Comparison of ENCODE assay signal across 1 cellular context in the genomic region with DNA sequence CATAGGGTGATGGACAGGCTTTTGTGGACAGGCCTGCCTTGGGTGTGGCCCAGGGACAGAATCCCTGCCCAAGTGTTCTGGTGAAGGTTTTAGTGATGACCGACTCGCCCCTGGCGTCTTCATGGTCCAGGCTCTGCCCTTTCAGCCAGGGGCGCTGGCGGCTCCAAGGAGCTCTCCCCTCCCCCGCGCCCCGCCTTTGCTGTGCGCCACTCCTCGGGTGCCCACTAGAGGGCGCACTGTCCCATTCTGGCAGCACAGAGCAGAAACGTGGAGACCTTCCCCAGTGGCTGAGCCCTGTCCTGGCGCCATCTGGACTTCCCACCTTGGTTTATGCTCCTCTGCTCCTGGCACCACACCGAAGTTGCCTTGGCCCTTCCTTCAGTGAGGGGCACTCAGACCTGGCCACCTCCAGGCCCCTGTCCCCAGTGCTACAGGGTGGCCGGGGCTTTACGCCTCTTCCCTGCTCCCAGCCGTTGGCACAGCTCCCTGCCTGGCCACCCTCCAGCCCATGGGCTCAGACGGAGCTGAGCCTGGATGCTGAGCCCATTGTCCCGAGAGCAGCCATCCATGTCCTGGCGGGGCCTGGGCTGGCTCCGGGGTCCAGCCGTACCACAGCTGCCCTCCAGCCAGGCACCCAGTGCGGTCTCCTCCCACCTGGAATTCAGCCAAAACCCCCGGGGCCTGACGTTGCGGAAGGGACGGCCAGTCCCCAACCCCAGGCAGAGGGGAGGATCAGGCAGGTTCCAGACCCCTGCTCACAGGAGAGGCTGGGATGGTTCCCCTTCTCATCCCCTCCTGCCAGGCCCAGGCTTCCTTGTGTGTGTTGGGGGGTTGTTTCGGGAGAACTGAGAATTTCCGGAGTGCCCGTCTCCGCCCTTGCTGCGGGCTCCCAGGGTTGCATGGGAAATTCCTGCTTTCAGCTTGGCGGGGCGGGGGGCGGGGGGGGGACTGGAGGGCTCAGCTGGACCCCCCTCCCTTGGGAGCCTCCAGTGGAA.
TF ChIP-seq lines count a peak whose summit lies in the region.

No MANE protein-coding gene starts in this region.

TF ChIP-seq in HepG2, 621 proteins besides CTCF, POLR2A, EP300 and RAD21 (continued from another document and continues in another):
- TF ChIP-seq, protein P1, sequence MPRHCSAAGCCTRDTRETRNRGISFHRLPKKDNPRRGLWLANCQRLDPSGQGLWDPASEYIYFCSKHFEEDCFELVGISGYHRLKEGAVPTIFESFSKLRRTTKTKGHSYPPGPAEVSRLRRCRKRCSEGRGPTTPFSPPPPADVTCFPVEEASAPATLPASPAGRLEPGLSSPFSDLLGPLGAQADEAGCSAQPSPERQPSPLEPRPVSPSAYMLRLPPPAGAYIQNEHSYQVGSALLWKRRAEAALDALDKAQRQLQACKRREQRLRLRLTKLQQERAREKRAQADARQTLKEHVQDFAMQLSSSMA (CRISPR knock-in tag; IDR thresholded peaks at IDR 0.05), result no peak
- TF ChIP-seq MIXL1 (CRISPR knock-in tag; IDR thresholded peaks at IDR 0.05) (no peak), NR3C1 (CRISPR knock-in tag; IDR thresholded peaks at IDR 0.05) (no peak), SMYD3 (CRISPR knock-in tag; IDR thresholded peaks at IDR 0.05) (no peak), ZNF780A (CRISPR knock-in tag; IDR thresholded peaks at IDR 0.05) (no peak), REXO4 (CRISPR knock-in tag; IDR thresholded peaks at IDR 0.05; ENCODE audit: borderline replicate concordance) (no peak), WIZ (CRISPR knock-in tag; IDR thresholded peaks at IDR 0.05) (no peak), TBX3 (IDR thresholded peaks at IDR 0.05; ENCODE audit: borderline replicate concordance) (no peak), EHMT2 (IDR thresholded peaks at IDR 0.05; ENCODE audit: borderline replicate concordance, low read depth, low read length) (no peak), ASH2L (IDR thresholded peaks at IDR 0.05; ENCODE audit: insufficient read length, low read depth, low read length) (peak; percentile 51), ZC3H4 (CRISPR knock-in tag; IDR thresholded peaks at IDR 0.05; ENCODE audit: borderline replicate concordance) (no peak), ZKSCAN1 (IDR thresholded peaks at IDR 0.05; ENCODE audit: low read length) (0 out of 2 replicates have a peak, but pooled peaks have one; percentile 28), MZF1 (CRISPR knock-in tag; IDR thresholded peaks at IDR 0.05; ENCODE audit: borderline replicate concordance) (no peak), SAFB2 (CRISPR knock-in tag; IDR thresholded peaks at IDR 0.05; ENCODE audit: borderline replicate concordance, low read depth) (peak; percentile 35; the same call in 1 of the 2 replicates), ZNF331 (CRISPR knock-in tag; IDR thresholded peaks at IDR 0.05) (peak; percentile 87), ZNF180 (CRISPR knock-in tag; IDR thresholded peaks at IDR 0.05; ENCODE audit: borderline replicate concordance, low read depth) (no peak), FOSL2 (CRISPR knock-in tag; IDR thresholded peaks at IDR 0.05) (peak; percentile 46; the same call in 1 of the 2 replicates), KDM2A (CRISPR knock-in tag; IDR thresholded peaks at IDR 0.05; ENCODE audit: borderline replicate concordance, low read depth) (peak; percentile 74; the same call in 1 of the 2 replicates), ZNF124 (CRISPR knock-in tag; IDR thresholded peaks at IDR 0.05) (peak; percentile 24; the same call in 1 of the 2 replicates), ZNF549 (CRISPR knock-in tag; IDR thresholded peaks at IDR 0.05) (no peak), MTA3 (CRISPR knock-in tag; IDR thresholded peaks at IDR 0.05) (no peak), ZFP62 (CRISPR knock-in tag; IDR thresholded peaks at IDR 0.05) (no peak), HDAC2 (CRISPR knock-in tag; IDR thresholded peaks at IDR 0.05) (peak; percentile 42; the same call in 1 of the 2 replicates), ZNF737 (CRISPR knock-in tag; IDR thresholded peaks at IDR 0.05; ENCODE audit: borderline replicate concordance) (no peak), ZNF672 (CRISPR knock-in tag; IDR thresholded peaks at IDR 0.05) (no peak), ZNF230 (CRISPR knock-in tag; IDR thresholded peaks at IDR 0.05) (no peak), JUND (CRISPR knock-in tag; IDR thresholded peaks at IDR 0.05) (no peak; the same call in 1 of the 2 replicates)
- TF ChIP-seq, protein P2, sequence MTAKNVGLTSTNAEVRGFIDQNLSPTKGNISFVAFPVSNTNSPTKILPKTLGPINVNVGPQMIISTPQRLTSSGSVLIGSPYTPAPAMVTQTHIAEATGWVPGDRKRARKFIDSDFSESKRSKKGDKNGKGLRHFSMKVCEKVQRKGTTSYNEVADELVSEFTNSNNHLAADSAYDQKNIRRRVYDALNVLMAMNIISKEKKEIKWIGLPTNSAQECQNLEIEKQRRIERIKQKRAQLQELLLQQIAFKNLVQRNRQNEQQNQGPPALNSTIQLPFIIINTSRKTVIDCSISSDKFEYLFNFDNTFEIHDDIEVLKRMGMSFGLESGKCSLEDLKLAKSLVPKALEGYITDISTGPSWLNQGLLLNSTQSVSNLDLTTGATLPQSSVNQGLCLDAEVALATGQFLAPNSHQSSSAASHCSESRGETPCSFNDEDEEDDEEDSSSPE (CRISPR knock-in tag; IDR thresholded peaks at IDR 0.05), result peak; percentile 52
- TF ChIP-seq, protein P3, sequence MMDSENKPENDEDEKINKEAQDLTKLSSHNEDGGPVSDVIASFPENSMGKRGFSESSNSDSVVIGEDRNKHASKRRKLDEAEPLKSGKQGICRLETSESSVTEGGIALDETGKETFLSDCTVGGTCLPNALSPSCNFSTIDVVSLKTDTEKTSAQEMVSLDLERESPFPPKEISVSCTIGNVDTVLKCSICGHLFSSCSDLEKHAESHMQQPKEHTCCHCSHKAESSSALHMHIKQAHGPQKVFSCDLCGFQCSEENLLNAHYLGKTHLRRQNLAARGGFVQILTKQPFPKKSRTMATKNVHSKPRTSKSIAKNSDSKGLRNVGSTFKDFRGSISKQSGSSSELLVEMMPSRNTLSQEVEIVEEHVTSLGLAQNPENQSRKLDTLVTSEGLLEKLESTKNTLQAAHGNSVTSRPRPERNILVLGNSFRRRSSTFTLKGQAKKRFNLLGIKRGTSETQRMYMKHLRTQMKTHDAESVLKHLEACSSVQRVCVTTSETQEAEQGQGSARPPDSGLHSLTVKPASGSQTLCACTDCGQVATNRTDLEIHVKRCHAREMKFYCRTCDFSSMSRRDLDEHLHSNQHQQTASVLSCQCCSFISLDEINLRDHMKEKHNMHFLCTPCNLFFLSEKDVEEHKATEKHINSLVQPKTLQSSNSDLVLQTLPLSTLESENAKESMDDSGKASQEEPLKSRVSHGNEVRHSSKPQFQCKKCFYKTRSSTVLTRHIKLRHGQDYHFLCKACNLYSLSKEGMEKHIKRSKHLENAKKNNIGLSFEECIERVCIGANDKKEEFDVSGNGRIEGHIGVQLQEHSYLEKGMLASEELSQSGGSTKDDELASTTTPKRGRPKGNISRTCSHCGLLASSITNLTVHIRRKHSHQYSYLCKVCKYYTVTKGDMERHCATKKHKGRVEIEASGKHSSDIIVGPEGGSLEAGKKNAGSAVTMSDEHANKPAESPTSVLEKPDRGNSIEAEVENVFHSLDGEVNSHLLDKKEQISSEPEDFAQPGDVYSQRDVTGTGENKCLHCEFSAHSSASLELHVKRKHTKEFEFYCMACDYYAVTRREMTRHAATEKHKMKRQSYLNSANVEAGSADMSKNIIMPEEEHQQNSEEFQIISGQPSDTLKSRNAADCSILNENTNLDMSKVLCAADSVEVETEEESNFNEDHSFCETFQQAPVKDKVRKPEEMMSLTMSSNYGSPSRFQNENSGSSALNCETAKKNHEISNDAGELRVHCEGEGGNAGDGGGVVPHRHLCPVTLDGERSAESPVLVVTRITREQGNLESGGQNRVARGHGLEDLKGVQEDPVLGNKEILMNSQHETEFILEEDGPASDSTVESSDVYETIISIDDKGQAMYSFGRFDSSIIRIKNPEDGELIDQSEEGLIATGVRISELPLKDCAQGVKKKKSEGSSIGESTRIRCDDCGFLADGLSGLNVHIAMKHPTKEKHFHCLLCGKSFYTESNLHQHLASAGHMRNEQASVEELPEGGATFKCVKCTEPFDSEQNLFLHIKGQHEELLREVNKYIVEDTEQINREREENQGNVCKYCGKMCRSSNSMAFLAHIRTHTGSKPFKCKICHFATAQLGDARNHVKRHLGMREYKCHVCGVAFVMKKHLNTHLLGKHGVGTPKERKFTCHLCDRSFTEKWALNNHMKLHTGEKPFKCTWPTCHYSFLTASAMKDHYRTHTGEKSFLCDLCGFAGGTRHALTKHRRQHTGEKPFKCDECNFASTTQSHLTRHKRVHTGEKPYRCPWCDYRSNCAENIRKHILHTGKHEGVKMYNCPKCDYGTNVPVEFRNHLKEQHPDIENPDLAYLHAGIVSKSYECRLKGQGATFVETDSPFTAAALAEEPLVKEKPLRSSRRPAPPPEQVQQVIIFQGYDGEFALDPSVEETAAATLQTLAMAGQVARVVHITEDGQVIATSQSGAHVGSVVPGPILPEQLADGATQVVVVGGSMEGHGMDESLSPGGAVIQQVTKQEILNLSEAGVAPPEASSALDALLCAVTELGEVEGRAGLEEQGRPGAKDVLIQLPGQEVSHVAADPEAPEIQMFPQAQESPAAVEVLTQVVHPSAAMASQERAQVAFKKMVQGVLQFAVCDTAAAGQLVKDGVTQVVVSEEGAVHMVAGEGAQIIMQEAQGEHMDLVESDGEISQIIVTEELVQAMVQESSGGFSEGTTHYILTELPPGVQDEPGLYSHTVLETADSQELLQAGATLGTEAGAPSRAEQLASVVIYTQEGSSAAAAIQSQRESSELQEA (CRISPR knock-in tag; IDR thresholded peaks at IDR 0.05; ENCODE audit: not compliant biosample characterization), result peak; percentile 69
- TF ChIP-seq, protein P4, sequence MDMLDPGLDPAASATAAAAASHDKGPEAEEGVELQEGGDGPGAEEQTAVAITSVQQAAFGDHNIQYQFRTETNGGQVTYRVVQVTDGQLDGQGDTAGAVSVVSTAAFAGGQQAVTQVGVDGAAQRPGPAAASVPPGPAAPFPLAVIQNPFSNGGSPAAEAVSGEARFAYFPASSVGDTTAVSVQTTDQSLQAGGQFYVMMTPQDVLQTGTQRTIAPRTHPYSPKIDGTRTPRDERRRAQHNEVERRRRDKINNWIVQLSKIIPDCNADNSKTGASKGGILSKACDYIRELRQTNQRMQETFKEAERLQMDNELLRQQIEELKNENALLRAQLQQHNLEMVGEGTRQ (IDR thresholded peaks at IDR 0.05; ENCODE audit: low read depth, low read length), result no peak
- TF ChIP-seq, protein P4 (CRISPR knock-in tag; IDR thresholded peaks at IDR 0.05; ENCODE audit: borderline replicate concordance), result no peak
- TF ChIP-seq, protein P5, sequence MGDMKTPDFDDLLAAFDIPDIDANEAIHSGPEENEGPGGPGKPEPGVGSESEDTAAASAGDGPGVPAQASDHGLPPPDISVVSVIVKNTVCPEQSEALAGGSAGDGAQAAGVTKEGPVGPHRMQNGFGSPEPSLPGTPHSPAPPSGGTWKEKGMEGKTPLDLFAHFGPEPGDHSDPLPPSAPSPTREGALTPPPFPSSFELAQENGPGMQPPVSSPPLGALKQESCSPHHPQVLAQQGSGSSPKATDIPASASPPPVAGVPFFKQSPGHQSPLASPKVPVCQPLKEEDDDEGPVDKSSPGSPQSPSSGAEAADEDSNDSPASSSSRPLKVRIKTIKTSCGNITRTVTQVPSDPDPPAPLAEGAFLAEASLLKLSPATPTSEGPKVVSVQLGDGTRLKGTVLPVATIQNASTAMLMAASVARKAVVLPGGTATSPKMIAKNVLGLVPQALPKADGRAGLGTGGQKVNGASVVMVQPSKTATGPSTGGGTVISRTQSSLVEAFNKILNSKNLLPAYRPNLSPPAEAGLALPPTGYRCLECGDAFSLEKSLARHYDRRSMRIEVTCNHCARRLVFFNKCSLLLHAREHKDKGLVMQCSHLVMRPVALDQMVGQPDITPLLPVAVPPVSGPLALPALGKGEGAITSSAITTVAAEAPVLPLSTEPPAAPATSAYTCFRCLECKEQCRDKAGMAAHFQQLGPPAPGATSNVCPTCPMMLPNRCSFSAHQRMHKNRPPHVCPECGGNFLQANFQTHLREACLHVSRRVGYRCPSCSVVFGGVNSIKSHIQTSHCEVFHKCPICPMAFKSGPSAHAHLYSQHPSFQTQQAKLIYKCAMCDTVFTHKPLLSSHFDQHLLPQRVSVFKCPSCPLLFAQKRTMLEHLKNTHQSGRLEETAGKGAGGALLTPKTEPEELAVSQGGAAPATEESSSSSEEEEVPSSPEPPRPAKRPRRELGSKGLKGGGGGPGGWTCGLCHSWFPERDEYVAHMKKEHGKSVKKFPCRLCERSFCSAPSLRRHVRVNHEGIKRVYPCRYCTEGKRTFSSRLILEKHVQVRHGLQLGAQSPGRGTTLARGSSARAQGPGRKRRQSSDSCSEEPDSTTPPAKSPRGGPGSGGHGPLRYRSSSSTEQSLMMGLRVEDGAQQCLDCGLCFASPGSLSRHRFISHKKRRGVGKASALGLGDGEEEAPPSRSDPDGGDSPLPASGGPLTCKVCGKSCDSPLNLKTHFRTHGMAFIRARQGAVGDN (CRISPR knock-in tag; IDR thresholded peaks at IDR 0.05), result peak; percentile 83
- TF ChIP-seq, protein P6, sequence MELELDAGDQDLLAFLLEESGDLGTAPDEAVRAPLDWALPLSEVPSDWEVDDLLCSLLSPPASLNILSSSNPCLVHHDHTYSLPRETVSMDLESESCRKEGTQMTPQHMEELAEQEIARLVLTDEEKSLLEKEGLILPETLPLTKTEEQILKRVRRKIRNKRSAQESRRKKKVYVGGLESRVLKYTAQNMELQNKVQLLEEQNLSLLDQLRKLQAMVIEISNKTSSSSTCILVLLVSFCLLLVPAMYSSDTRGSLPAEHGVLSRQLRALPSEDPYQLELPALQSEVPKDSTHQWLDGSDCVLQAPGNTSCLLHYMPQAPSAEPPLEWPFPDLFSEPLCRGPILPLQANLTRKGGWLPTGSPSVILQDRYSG (CRISPR knock-in tag; IDR thresholded peaks at IDR 0.05), result no peak
- TF ChIP-seq, protein P7, sequence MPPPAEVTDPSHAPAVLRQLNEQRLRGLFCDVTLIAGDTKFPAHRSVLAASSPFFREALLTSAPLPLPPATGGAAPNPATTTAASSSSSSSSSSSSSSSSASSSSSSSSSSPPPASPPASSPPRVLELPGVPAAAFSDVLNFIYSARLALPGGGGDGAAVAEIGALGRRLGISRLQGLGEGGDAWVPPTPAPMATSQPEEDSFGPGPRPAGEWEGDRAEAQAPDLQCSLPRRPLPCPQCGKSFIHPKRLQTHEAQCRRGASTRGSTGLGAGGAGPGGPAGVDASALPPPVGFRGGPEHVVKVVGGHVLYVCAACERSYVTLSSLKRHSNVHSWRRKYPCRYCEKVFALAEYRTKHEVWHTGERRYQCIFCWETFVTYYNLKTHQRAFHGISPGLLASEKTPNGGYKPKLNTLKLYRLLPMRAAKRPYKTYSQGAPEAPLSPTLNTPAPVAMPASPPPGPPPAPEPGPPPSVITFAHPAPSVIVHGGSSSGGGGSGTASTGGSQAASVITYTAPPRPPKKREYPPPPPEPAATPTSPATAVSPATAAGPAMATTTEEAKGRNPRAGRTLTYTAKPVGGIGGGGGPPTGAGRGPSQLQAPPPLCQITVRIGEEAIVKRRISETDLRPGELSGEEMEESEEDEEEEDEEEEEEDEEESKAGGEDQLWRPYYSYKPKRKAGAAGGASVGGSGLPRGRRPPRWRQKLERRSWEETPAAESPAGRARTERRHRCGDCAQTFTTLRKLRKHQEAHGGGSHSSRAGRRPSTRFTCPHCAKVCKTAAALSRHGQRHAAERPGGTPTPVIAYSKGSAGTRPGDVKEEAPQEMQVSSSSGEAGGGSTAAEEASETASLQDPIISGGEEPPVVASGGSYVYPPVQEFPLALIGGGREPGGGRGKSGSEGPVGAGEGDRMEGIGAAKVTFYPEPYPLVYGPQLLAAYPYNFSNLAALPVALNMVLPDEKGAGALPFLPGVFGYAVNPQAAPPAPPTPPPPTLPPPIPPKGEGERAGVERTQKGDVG (CRISPR knock-in tag; IDR thresholded peaks at IDR 0.05; ENCODE audit: borderline replicate concordance), result peak; percentile 61; the same call in 1 of the 2 replicates
